Comparison of ENCODE assay signal across 19 cellular contexts in genomic region chr15:68709826-68710225, GRCh38.
"Had no signal": no experiment of that assay in that cellular context is flagged by ENCODE, and none has a peak within 500 bp of the region (broad histone marks: within the 10 kb centered on the region; RNA-seq: fewer than 3 reads in every experiment).

No MANE protein-coding gene starts in this region.

- H3K9me3 ChIP-seq: SJSA1 had no signal

- H3K4me1 ChIP-seq: SJSA1 had no signal

- H3K27ac ChIP-seq: SJSA1, SK-N-MC had no signal

- H3K36me3 ChIP-seq: SJSA1 had no signal

- H3K4me3 ChIP-seq: SJSA1, SK-N-MC had no signal

- DNase-seq: IMR-90, Kasumi-1, KG1, MM.1S, NCI-H1092 treated with DMSO at 0.1 percent for 48 hours, NCI-H1436 treated with DMSO at 0.1 percent for 48 hours, NCI-H1694 treated with DMSO at 0.1 percent for 48 hours, NCI-H1930, NCI-H2081, NCI-H2107, NCI-H2227 treated with DMSO at 0.1 percent for 48 hours, NCI-H524, NCI-H526 treated with DMSO at 0.1 percent for 48 hours, NCI-H748 treated with DMSO at 0.1 percent for 48 hours, Right ventricle myocardium superior, RPMI8226, SIG-M5 had no signal
